Comparison of ENCODE assay signal across 16 cellular contexts in genomic region chr12:120800665-120801064, GRCh38.
DNase-seq lines count a peak whose midpoint lies in the region; ATAC-seq, FAIRE-seq and TF ChIP-seq lines count a peak whose summit lies in the region.
"Had no signal": no experiment of that assay in that cellular context is flagged by ENCODE, and none has a peak within 500 bp of the region (broad histone marks: within the 10 kb centered on the region; RNA-seq: fewer than 3 reads in every experiment).

No MANE protein-coding gene starts in this region.

- intact Hi-C loops in ascending aorta (cut with DNase I) (no loop called here), kidney (cut with DNase I) (no loop called here)

- H3K4me1 Mint-ChIP-seq in activated CD8-positive, alpha-beta memory T cell treated with anti-CD3 and anti-CD28 coated beads, Interleukin-2, amount 10 ng/mL, durations not matched to agents 7 days and 5 days = peaks cover 48% of the 10 kb centered on the region
- H3K4me1 Mint-ChIP-seq in stimulated activated naive B cell treated with anti-CD40 and anti-IgM and Interleukin-4, amounts not matched to agents 10 μg/mL and 1 μg/mL and 100 μg/mL, for 72 hours = peaks cover 24 to 52% of the 10 kb centered on the region in 2 donors

- TF ChIP-seq CTCF in ascending aorta (IDR thresholded peaks at IDR 0.05) (no peak), kidney (IDR thresholded peaks at IDR 0.05; ENCODE audit: borderline replicate concordance, extremely low read depth, insufficient read depth) (no peak)

- H3K9me3 ChIP-seq in KOPT-K1 (ENCODE audit: insufficient read depth, low read length, poor library complexity, severe bottlenecking) = peaks cover 16% of the 10 kb centered on the region
- H3K9me3 ChIP-seq in ascending aorta = peaks cover 7% of the 10 kb centered on the region in 2 donors
- H3K9me3 ChIP-seq in kidney (ENCODE audit: control insufficient read depth in 1 of 2, low read length in 2 of 2) = no peaks in the 10 kb centered on the region

- H3K36me3 ChIP-seq in KOPT-K1 (ENCODE audit: insufficient read depth, low read length) (peaks cover 17% of the 10 kb centered on the region), ascending aorta (no peaks in the 10 kb centered on the region), kidney (ENCODE audit: control insufficient read depth in 1 of 2, insufficient read depth in 2 of 2, low read length in 2 of 2) (no peaks in the 10 kb centered on the region)

- H3K27me3 Mint-ChIP-seq in activated CD8-positive, alpha-beta memory T cell treated with anti-CD3 and anti-CD28 coated beads, Interleukin-2, amount 10 ng/mL, durations not matched to agents 7 days and 5 days = no peaks in the 10 kb centered on the region
- no peaks in the 10 kb centered on the region for H3K27me3 Mint-ChIP-seq in stimulated activated naive B cell treated with anti-CD40 and anti-IgM and Interleukin-4, amounts not matched to agents 10 μg/mL and 1 μg/mL and 100 μg/mL, for 72 hours
- H3K27me3 Mint-ChIP-seq: CD4-positive, alpha-beta T cell; natural killer cell treated with Interleukin-12 subunit alpha and Interleukin-12 subunit beta and Interleukin-15 and Interleukin-18, amount 100 ng/mL, for 72 hours had no signal

- DNase-seq in activated CD8-positive, alpha-beta memory T cell treated with anti-CD3 and anti-CD28 coated beads, Interleukin-2, amount 10 ng/mL, durations not matched to agents 7 days and 5 days = no peak
- no peak for DNase-seq in activated CD8-positive, alpha-beta memory T cell treated with anti-CD3 and anti-CD28 coated beads, Interleukin-2, amount 50 U/mL, for 4 hours
- DNase-seq in astrocyte of the hippocampus (ENCODE audit: low read depth, low spot score) = peak; percentile 12
- DNase-seq in stimulated activated naive B cell treated with anti-CD40 and anti-IgM and Interleukin-4, amounts not matched to agents 10 μg/mL and 1 μg/mL and 100 μg/mL, for 72 hours = no peak
- no peak for DNase-seq in ascending aorta (ENCODE audit: low spot score in 2 of 2)
- DNase-seq in kidney = no peak
- no peak for DNase-seq in NCI-H82 (lab: John Stamatoyannopoulos, UW)
- DNase-seq: activated CD4-positive, alpha-beta T cell treated with anti-CD3 and anti-CD28 coated beads for 48 hours; activated gamma-delta T cell; CD4-positive, alpha-beta T cell; foreskin keratinocyte; NCI-H2107; NCI-H748 treated with DMSO at 0.1 percent for 48 hours had no signal

- no peak for ATAC-seq in activated CD8-positive, alpha-beta memory T cell treated with anti-CD3 and anti-CD28 coated beads, Interleukin-2, amount 10 ng/mL, durations not matched to agents 7 days and 5 days
- ATAC-seq in stimulated activated naive B cell treated with anti-CD40 and anti-IgM and Interleukin-4, amounts not matched to agents 10 μg/mL and 1 μg/mL and 100 μg/mL, for 72 hours (replicated peaks) = peak; percentile 56 to 62
- ATAC-seq: foreskin keratinocyte, Right ventricle myocardium inferior had no signal

- peaks cover 33% of the 10 kb centered on the region for H3K36me3 Mint-ChIP-seq in activated CD8-positive, alpha-beta memory T cell treated with anti-CD3 and anti-CD28 coated beads, Interleukin-2, amount 10 ng/mL, durations not matched to agents 7 days and 5 days
- H3K36me3 Mint-ChIP-seq in stimulated activated naive B cell treated with anti-CD40 and anti-IgM and Interleukin-4, amounts not matched to agents 10 μg/mL and 1 μg/mL and 100 μg/mL, for 72 hours = peaks cover 16 to 33% of the 10 kb centered on the region in 2 donors

- no peak overlapping the region for H3K4me3 Mint-ChIP-seq in activated CD8-positive, alpha-beta memory T cell treated with anti-CD3 and anti-CD28 coated beads, Interleukin-2, amount 10 ng/mL, durations not matched to agents 7 days and 5 days
- H3K4me3 Mint-ChIP-seq in stimulated activated naive B cell treated with anti-CD40 and anti-IgM and Interleukin-4, amounts not matched to agents 10 μg/mL and 1 μg/mL and 100 μg/mL, for 72 hours = no peak overlapping the region
- H3K4me3 Mint-ChIP-seq: CD4-positive, alpha-beta T cell; natural killer cell treated with Interleukin-12 subunit alpha and Interleukin-12 subunit beta and Interleukin-15 and Interleukin-18, amount 100 ng/mL, for 72 hours had no signal

- no peaks in the 10 kb centered on the region for H3K4me1 ChIP-seq in ascending aorta
- peaks cover 16 to 32% of the 10 kb centered on the region in 2 donors for H3K4me1 ChIP-seq in kidney (ENCODE audit: control insufficient read depth in 1 of 2, insufficient read depth in 1 of 2, low read depth in 1 of 2, low read length in 2 of 2)

- H3K4me3 ChIP-seq in ascending aorta (no peak overlapping the region), kidney (ENCODE audit: low read length in 2 of 2) (no peak overlapping the region)

- CTCF ChIA-PET in activated CD8-positive, alpha-beta memory T cell treated with anti-CD3 and anti-CD28 coated beads, Interleukin-2, amount 10 ng/mL, durations not matched to agents 7 days and 5 days (lab: Charles Lee) = interaction anchor here (1.0 kb wide), 1 partner anchor 444 kb away, joined by 3 read pairs; no protein-coding TSS in a partner anchor

- no peak for FAIRE-seq in kidney (lab: Jason Lieb, UNC)

- peaks cover 12% of the 10 kb centered on the region for H3K9me3 Mint-ChIP-seq in activated CD8-positive, alpha-beta memory T cell treated with anti-CD3 and anti-CD28 coated beads, Interleukin-2, amount 10 ng/mL, durations not matched to agents 7 days and 5 days (ENCODE audit: low read depth)
- peaks cover 2 to 3% of the 10 kb centered on the region in 2 donors for H3K9me3 Mint-ChIP-seq in stimulated activated naive B cell treated with anti-CD40 and anti-IgM and Interleukin-4, amounts not matched to agents 10 μg/mL and 1 μg/mL and 100 μg/mL, for 72 hours
- H3K9me3 Mint-ChIP-seq: natural killer cell treated with Interleukin-12 subunit alpha and Interleukin-12 subunit beta and Interleukin-15 and Interleukin-18, amount 100 ng/mL, for 72 hours had no signal

- H3K9ac ChIP-seq in kidney (ENCODE audit: low read length in 2 of 2) = no peak overlapping the region

- H3K27ac ChIP-seq in KOPT-K1 (ENCODE audit: low read depth, low read length, poor library complexity, severe bottlenecking) (peak overlapping the region; percentile 26), ascending aorta (no peak overlapping the region), kidney (ENCODE audit: low read depth in 2 of 2, low read length in 2 of 2) (no peak overlapping the region)
- H3K27ac ChIP-seq: foreskin keratinocyte had no signal

- H3K27ac Mint-ChIP-seq in activated CD8-positive, alpha-beta memory T cell treated with anti-CD3 and anti-CD28 coated beads, Interleukin-2, amount 10 ng/mL, durations not matched to agents 7 days and 5 days = peak overlapping the region; percentile 61
- no peak overlapping the region for H3K27ac Mint-ChIP-seq in stimulated activated naive B cell treated with anti-CD40 and anti-IgM and Interleukin-4, amounts not matched to agents 10 μg/mL and 1 μg/mL and 100 μg/mL, for 72 hours
- H3K27ac Mint-ChIP-seq: CD4-positive, alpha-beta T cell had no signal

- H3K27me3 ChIP-seq in ascending aorta = no peaks in the 10 kb centered on the region
- H3K27me3 ChIP-seq: foreskin keratinocyte had no signal
